Comparison of ENCODE assay signal across 18 cellular contexts in genomic region chr2:65364054-65364651, GRCh38.
DNase-seq lines count a peak whose midpoint lies in the region; ATAC-seq and TF ChIP-seq lines count a peak whose summit lies in the region.
"Had no signal": no experiment of that assay in that cellular context is flagged by ENCODE, and none has a peak within 500 bp of the region (broad histone marks: within the 10 kb centered on the region; RNA-seq: fewer than 3 reads in every experiment).

No MANE protein-coding gene starts in this region.

- H3K9me3 Mint-ChIP-seq in osteocyte (ENCODE audit: unreplicated experiment), result no peaks in the 10 kb centered on the region
- H3K9me3 Mint-ChIP-seq: naive thymus-derived CD8-positive, alpha-beta T cell had no signal

- H3K27me3 Mint-ChIP-seq in osteocyte (ENCODE audit: unreplicated experiment), result no peaks in the 10 kb centered on the region
- H3K27me3 Mint-ChIP-seq: naive thymus-derived CD8-positive, alpha-beta T cell had no signal

- no peaks in the 10 kb centered on the region for H3K36me3 Mint-ChIP-seq in osteocyte (ENCODE audit: unreplicated experiment)
- H3K36me3 Mint-ChIP-seq: activated CD8-positive, alpha-beta memory T cell treated with anti-CD3 and anti-CD28 coated beads, Interleukin-2, amount 10 ng/mL, durations not matched to agents 7 days and 5 days; naive thymus-derived CD8-positive, alpha-beta T cell had no signal

- H3K4me1 ChIP-seq in HAP-1 (peaks cover 42% of the 10 kb centered on the region), hepatocyte (ENCODE audit: insufficient read depth) (peaks cover 52% of the 10 kb centered on the region)

- H3K9me3 ChIP-seq in HAP-1 (no peaks in the 10 kb centered on the region), SU-DHL-6 (ENCODE audit: insufficient read depth, low read length) (no peaks in the 10 kb centered on the region), hepatocyte (ENCODE audit: low read depth) (no peaks in the 10 kb centered on the region)
- H3K9me3 ChIP-seq: MG63, prostate gland had no signal

- in situ Hi-C loops in HAP-1 (cut with MboI; ENCODE audit: low sequenced_read_pairs), result no loop called here

- peak overlapping the region; percentile 63 for H3K27ac Mint-ChIP-seq in osteocyte (ENCODE audit: unreplicated experiment)
- H3K27ac Mint-ChIP-seq: activated CD8-positive, alpha-beta memory T cell treated with anti-CD3 and anti-CD28 coated beads, Interleukin-2, amount 10 ng/mL, durations not matched to agents 7 days and 5 days had no signal

- H3K4me2 ChIP-seq in SU-DHL-6 (ENCODE audit: low read depth, low read length, poor library complexity, severe bottlenecking), result peak overlapping the region; percentile 84
- no peak overlapping the region for H3K4me2 ChIP-seq in hepatocyte

- H2AFZ ChIP-seq in SU-DHL-6 (ENCODE audit: low read depth, low read length, severe bottlenecking), result no peak overlapping the region
- no peak overlapping the region for H2AFZ ChIP-seq in hepatocyte

- H3K4me3 ChIP-seq in HAP-1 (no peak overlapping the region), SU-DHL-6 (ENCODE audit: insufficient read depth, low read length, poor library complexity, severe bottlenecking) (peak overlapping the region; percentile 44), hepatocyte (no peak overlapping the region)
- H3K4me3 ChIP-seq: MG63, prostate gland had no signal

- H3F3A ChIP-seq in SU-DHL-6 (ENCODE audit: insufficient read depth), result peaks cover 74% of the 10 kb centered on the region

- ATAC-seq in HG03039 (IDR thresholded peaks at IDR 0.05; ENCODE audit: unreplicated experiment) (no peak), GM21529 (IDR thresholded peaks at IDR 0.05; ENCODE audit: unreplicated experiment) (no peak)
- ATAC-seq: activated CD8-positive, alpha-beta memory T cell treated with anti-CD3 and anti-CD28 coated beads, Interleukin-2, amount 10 ng/mL, durations not matched to agents 7 days and 5 days; esophagus mucosa; naive thymus-derived CD8-positive, alpha-beta T cell had no signal

- H3K4me3 Mint-ChIP-seq in osteocyte (ENCODE audit: unreplicated experiment), result peak overlapping the region; percentile 29
- H3K4me3 Mint-ChIP-seq: activated CD8-positive, alpha-beta memory T cell treated with anti-CD3 and anti-CD28 coated beads, Interleukin-2, amount 10 ng/mL, durations not matched to agents 7 days and 5 days; naive thymus-derived CD8-positive, alpha-beta T cell had no signal

- H3K27me3 ChIP-seq in HAP-1 (ENCODE audit: low read depth), result no peaks in the 10 kb centered on the region
- no peaks in the 10 kb centered on the region for H3K27me3 ChIP-seq in SU-DHL-6 (ENCODE audit: low read length)
- no peaks in the 10 kb centered on the region for H3K27me3 ChIP-seq in hepatocyte
- H3K27me3 ChIP-seq: MG63 had no signal

- no peak for TF ChIP-seq CTCF in SU-DHL-6 (IDR thresholded peaks at IDR 0.05; ENCODE audit: insufficient read depth, low read length, poor library complexity, severe bottlenecking)
- no peak for TF ChIP-seq CTCF in hepatocyte (IDR thresholded peaks at IDR 0.05; ENCODE audit: poor library complexity)
- no peak for TF ChIP-seq CTCF in osteocyte (IDR thresholded peaks at IDR 0.05)

- H3K36me3 ChIP-seq in HAP-1 (replicated peaks) (no peaks in the 10 kb centered on the region), SU-DHL-6 (ENCODE audit: low read length) (no peaks in the 10 kb centered on the region), hepatocyte (replicated peaks; ENCODE audit: insufficient read depth, low read depth) (no peaks in the 10 kb centered on the region)
- H3K36me3 ChIP-seq: MG63, prostate gland had no signal

- no peaks in the 10 kb centered on the region for H3K9me2 ChIP-seq in SU-DHL-6 (replicated peaks; ENCODE audit: insufficient read depth, low read length)
- no peaks in the 10 kb centered on the region for H3K9me2 ChIP-seq in hepatocyte (replicated peaks; ENCODE audit: insufficient read depth)

- DNase-seq in HAP-1 (ENCODE audit: low spot score in 2 of 2) (peak; percentile 48 to 74), hepatocyte (ENCODE audit: low spot score) (no peak), osteocyte (ENCODE audit: extremely low spot score, unreplicated experiment) (no peak), NCI-H526 treated with DMSO at 0.1 percent for 48 hours (lab: John Stamatoyannopoulos, UW) (no peak), NCI-H748 (lab: John Stamatoyannopoulos, UW; ENCODE audit: unreplicated experiment) (no peak)
- DNase-seq: activated CD4-positive, alpha-beta T cell treated with anti-CD3 and anti-CD28 coated beads for 4 hours; activated CD8-positive, alpha-beta memory T cell treated with anti-CD3 and anti-CD28 coated beads, Interleukin-2, amount 10 ng/mL, durations not matched to agents 7 days and 5 days; HCEC 1CT; MG63; naive thymus-derived CD8-positive, alpha-beta T cell; NCI-H1694; NCI-H226; NK-92 treated with Interleukin-12 subunit alpha and Interleukin-12 subunit beta, amount 100 ng/mL, for 24 hours had no signal

- H3K27ac ChIP-seq in SU-DHL-6 (ENCODE audit: low read depth, low read length) (peak overlapping the region; percentile 93), hepatocyte (peak overlapping the region; percentile 60)
- H3K27ac ChIP-seq: prostate gland had no signal

- no peaks in the 10 kb centered on the region for H4K20me1 ChIP-seq in SU-DHL-6 (ENCODE audit: low read depth, low read length)
- no peaks in the 10 kb centered on the region for H4K20me1 ChIP-seq in hepatocyte (ENCODE audit: insufficient read depth, poor library complexity, severe bottlenecking)

- peaks cover 80% of the 10 kb centered on the region for H3K4me1 Mint-ChIP-seq in osteocyte (ENCODE audit: unreplicated experiment)

- 75% methylated on average over 5 of the region's 5 CpGs for WGBS in hepatocyte (ENCODE audit: low lambda C conversion rate, missing lambda C conversion rate)

- H3K79me2 ChIP-seq in SU-DHL-6 (ENCODE audit: insufficient read depth, low read length), result peaks cover 92% of the 10 kb centered on the region
- peaks cover 77% of the 10 kb centered on the region for H3K79me2 ChIP-seq in hepatocyte

- peak overlapping the region; percentile 49 for H3K9ac ChIP-seq in SU-DHL-6 (ENCODE audit: low read length)

Comparison
In these comparisons a context has a peak if more than half of its experiments do, and no peak if none do; other contexts are left out.
1. DNase-seq: peak in HAP-1 (2 of 2); none in hepatocyte (single experiment), osteocyte (single experiment), NCI-H526 treated with DMSO at 0.1 percent for 48 hours (single experiment) and NCI-H748 (single experiment).